Comparison of ENCODE assay signal across 8 cellular contexts in the genomic region with DNA sequence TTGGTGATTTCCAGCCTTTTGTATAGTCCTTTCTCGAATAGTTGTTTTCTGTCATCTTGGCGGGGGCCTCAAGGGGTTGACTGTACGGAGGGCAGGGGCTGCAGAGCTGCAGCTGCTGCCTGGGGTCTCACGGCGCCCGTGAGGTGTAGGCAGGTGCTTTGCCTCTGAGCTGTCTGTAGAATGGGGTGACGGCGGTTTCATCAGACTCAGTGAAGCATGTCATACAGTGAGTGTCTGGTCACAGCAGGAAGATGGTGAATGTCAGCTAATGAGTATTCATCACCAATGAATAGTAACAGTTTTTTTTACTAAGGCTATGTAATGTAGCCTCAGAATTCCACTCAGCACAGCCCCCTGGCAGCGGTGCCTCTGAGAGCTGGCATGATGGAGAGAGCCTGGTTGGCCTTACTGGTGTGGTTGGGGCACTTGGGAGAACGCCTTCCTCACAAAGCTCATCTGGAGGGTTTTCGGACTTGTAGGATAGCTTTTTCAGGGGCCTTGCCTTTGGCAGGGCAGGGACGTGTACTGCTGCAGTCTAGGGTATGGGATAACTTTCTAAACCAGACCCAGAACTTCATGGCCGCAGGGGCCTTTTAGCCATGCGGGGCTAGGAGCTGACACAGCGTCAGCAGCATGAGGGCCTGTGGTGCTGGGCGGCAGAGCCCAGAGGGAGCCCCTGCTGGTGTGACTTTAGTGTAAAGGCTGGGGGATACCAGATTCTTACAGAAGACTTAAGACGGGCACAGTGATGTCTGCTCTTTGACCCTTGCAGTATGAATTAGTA. TPM values are rescaled to one million over a fixed set of nuclear protein-coding genes. Genes with fewer than 3 reads are reported as not detected.
DNase-seq lines count a peak whose midpoint lies in the region; ATAC-seq and TF ChIP-seq lines count a peak whose summit lies in the region.

No MANE protein-coding gene starts in this region.

- H3K79me2 ChIP-seq in mesendoderm (ENCODE audit: control insufficient read depth, insufficient read depth, low read length): peaks cover 84% of the 10 kb centered on the region

- no peak overlapping the region for H2BK120ac ChIP-seq in mesendoderm (ENCODE audit: low read depth, low read length)

- CTCF ChIA-PET in activated CD4-positive, alpha-beta T cell treated with anti-CD3 and anti-CD28 coated beads for 36 hours (lab: Charles Lee): interaction anchor here (0.7 to 3.6 kb wide), 6 partner anchors 8 to 19 kb away, joined by 3 to 21 read pairs (median 4); no protein-coding TSS in a partner anchor

- peak overlapping the region; percentile 17 for H3K56ac ChIP-seq in mesendoderm (ENCODE audit: low read length)

- intact Hi-C loops in activated CD4-positive, alpha-beta T cell treated with anti-CD3 and anti-CD28 coated beads for 36 hours (cut with DNase I, micrococcal nuclease): no loop called here

- no peak for TF ChIP-seq CTCF in coronary artery (IDR thresholded peaks at IDR 0.05)
- no peak for TF ChIP-seq CTCF in type B pancreatic cell (conservative IDR thresholded peaks at IDR 0.05)

- no peak overlapping the region for H2BK15ac ChIP-seq in mesendoderm (replicated peaks; ENCODE audit: low read depth)

- peaks cover 91% of the 10 kb centered on the region for H3K4me1 Mint-ChIP-seq in activated CD4-positive, alpha-beta T cell treated with anti-CD3 and anti-CD28 coated beads for 36 hours
- peaks cover 72% of the 10 kb centered on the region for H3K4me1 Mint-ChIP-seq in type B pancreatic cell (ENCODE audit: unreplicated experiment)

- no peaks in the 10 kb centered on the region for H3K27me3 ChIP-seq in mesendoderm (ENCODE audit: insufficient read depth, low read length, poor library complexity)

- WGBS in mesendoderm (ENCODE audit: extremely low coverage, insufficient coverage, low lambda C conversion rate): no CpG with 5 or more reads among the region's 17 CpGs

- H3K36me3 ChIP-seq in mesendoderm (ENCODE audit: control insufficient read depth, insufficient read depth, low read length): no peaks in the 10 kb centered on the region

- H3K4me3 ChIP-seq in mesendoderm (ENCODE audit: low read length) (no peak overlapping the region), coronary artery (no peak overlapping the region)

- H3K4me3 Mint-ChIP-seq in activated CD4-positive, alpha-beta T cell treated with anti-CD3 and anti-CD28 coated beads for 36 hours: no peak overlapping the region
- no peak overlapping the region for H3K4me3 Mint-ChIP-seq in type B pancreatic cell

- H4K8ac ChIP-seq in mesendoderm (ENCODE audit: low read depth, low read length): no peak overlapping the region

- H2BK5ac ChIP-seq in mesendoderm (ENCODE audit: low read length): no peak overlapping the region

- no peak overlapping the region for H2AK5ac ChIP-seq in mesendoderm (ENCODE audit: low read length)

- no peaks in the 10 kb centered on the region for H3K9me3 Mint-ChIP-seq in activated CD4-positive, alpha-beta T cell treated with anti-CD3 and anti-CD28 coated beads for 36 hours (ENCODE audit: low read depth)
- H3K9me3 Mint-ChIP-seq in type B pancreatic cell: no peaks in the 10 kb centered on the region

- peaks cover 56% of the 10 kb centered on the region for H3K79me1 ChIP-seq in mesendoderm (ENCODE audit: low read length)

- no peak overlapping the region for H3K18ac ChIP-seq in mesendoderm (ENCODE audit: low read length)

- peak overlapping the region; percentile 85 for H3K27ac Mint-ChIP-seq in activated CD4-positive, alpha-beta T cell treated with anti-CD3 and anti-CD28 coated beads for 36 hours
- no peak overlapping the region for H3K27ac Mint-ChIP-seq in type B pancreatic cell

- H3K27me3 Mint-ChIP-seq in activated CD4-positive, alpha-beta T cell treated with anti-CD3 and anti-CD28 coated beads for 36 hours: no peaks in the 10 kb centered on the region
- H3K27me3 Mint-ChIP-seq in type B pancreatic cell: no peaks in the 10 kb centered on the region

- H3K23ac ChIP-seq in mesendoderm (ENCODE audit: low read length): no peak overlapping the region

- H3K4me1 ChIP-seq in mesendoderm (ENCODE audit: control insufficient read depth, low read depth, low read length): no peaks in the 10 kb centered on the region

- H4K5ac ChIP-seq in mesendoderm (ENCODE audit: low read length): no peak overlapping the region

- H3K4me2 ChIP-seq in mesendoderm (ENCODE audit: low read length): no peak overlapping the region

- H3K4ac ChIP-seq in mesendoderm (ENCODE audit: low read depth, low read length): no peak overlapping the region

- no peak overlapping the region for H3K9ac ChIP-seq in mesendoderm (ENCODE audit: low read length)

- ATAC-seq in activated CD4-positive, alpha-beta T cell treated with anti-CD3 and anti-CD28 coated beads for 36 hours: peak; percentile 52
- peak; percentile 94 for ATAC-seq in HG02885 (IDR thresholded peaks at IDR 0.05; ENCODE audit: poor library complexity, unreplicated experiment)

- H3K36me3 Mint-ChIP-seq in activated CD4-positive, alpha-beta T cell treated with anti-CD3 and anti-CD28 coated beads for 36 hours (ENCODE audit: low read depth): peaks cover 30% of the 10 kb centered on the region
- peaks cover 11% of the 10 kb centered on the region for H3K36me3 Mint-ChIP-seq in type B pancreatic cell

- peak; percentile 42 for DNase-seq in activated CD4-positive, alpha-beta T cell treated with anti-CD3 and anti-CD28 coated beads for 36 hours
- no peak for DNase-seq in activated CD4-positive, alpha-beta T cell treated with anti-CD3 and anti-CD28 coated beads for 1 hour
- DNase-seq in NCI-H524 (lab: John Stamatoyannopoulos, UW) (peak; percentile 72 to 90), mesendoderm (peak; percentile 39), coronary artery (ENCODE audit: low spot score) (no peak), type B pancreatic cell (ENCODE audit: extremely low spot score, unreplicated experiment) (no peak), 8988T (no peak)

- POLR2A ChIA-PET in activated CD4-positive, alpha-beta T cell treated with anti-CD3 and anti-CD28 coated beads for 36 hours (lab: Charles Lee): no interaction called here

- H3K27ac ChIP-seq in mesendoderm (ENCODE audit: low read depth, low read length): no peak overlapping the region
- no peak overlapping the region for H3K27ac ChIP-seq in coronary artery

RNA-seq across cellular contexts. Expression of gene TENT4A, which starts 15.0 kb away (rescaled TPM):
- total RNA-seq in activated CD4-positive, alpha-beta T cell treated with anti-CD3 and anti-CD28 coated beads for 36 hours: 10 to 100 TPM; 29.2 to 33.3 TPM
- 17.2 TPM for polyA plus RNA-seq in mesendoderm (2013, experiment 1 of 2)
- polyA plus RNA-seq in mesendoderm (2013, experiment 2 of 2): 17.1 TPM
- 21.7 and 34.1 TPM in 2 replicates for total RNA-seq in type B pancreatic cell (ENCODE audit: low replicate concordance)

Comparison
In these comparisons a context has a peak if more than half of its experiments do, and no peak if none do; other contexts are left out.
1. DNase-seq: peak in activated CD4-positive, alpha-beta T cell treated with anti-CD3 and anti-CD28 coated beads for 36 hours (single experiment), NCI-H524 (2 of 2) and mesendoderm (single experiment); none in activated CD4-positive, alpha-beta T cell treated with anti-CD3 and anti-CD28 coated beads for 1 hour (single experiment), coronary artery (single experiment), type B pancreatic cell (single experiment) and 8988T (single experiment).